In the genomic region with DNA sequence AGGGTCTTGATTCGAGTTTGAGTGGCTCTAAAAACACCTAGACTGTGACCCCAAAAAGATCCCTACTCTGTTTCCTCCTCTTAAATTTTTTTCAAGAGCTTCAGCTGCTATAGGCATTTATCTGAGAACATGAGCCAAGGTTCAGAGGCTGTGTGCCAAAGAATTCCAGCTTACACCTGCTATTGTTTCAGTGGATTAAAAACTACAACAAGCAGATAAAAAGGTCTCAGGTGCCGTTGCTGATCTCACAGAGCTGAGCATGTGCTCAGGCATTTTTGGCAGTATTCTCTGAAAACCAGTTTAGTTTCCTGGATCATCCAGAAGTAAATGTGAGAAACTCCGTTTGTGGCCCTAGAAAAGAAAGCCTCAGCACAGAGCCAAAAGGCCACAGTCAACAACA, we compare ENCODE assay signal across 18 cellular contexts.
A peak's percentile ranks its signal among the peaks of the same experiment; 100 is the strongest.
DNase-seq lines count a peak whose midpoint lies in the region; ATAC-seq, FAIRE-seq and TF ChIP-seq lines count a peak whose summit lies in the region.
"Had no signal": no experiment of that assay in that cellular context is flagged by ENCODE, and none has a peak within 500 bp of the region (broad histone marks: within the 10 kb centered on the region; RNA-seq: fewer than 3 reads in every experiment).

No MANE protein-coding gene starts in this region.

- TF ChIP-seq CTCF in endodermal cell (conservative IDR thresholded peaks at IDR 0.05), result no peak
- no peak for TF ChIP-seq CTCF in retinal pigment epithelial cell (conservative IDR thresholded peaks at IDR 0.05; ENCODE audit: low read depth, low read length)
- no peak for TF ChIP-seq CTCF in HepG2 (CRISPR knock-in tag; IDR thresholded peaks at IDR 0.05)

- H3K4me3 Mint-ChIP-seq in endodermal cell, result no peak overlapping the region
- H3K4me3 Mint-ChIP-seq: CD4-positive, alpha-beta T cell had no signal

- TF ChIP-seq RAD21 in Ishikawa (IDR thresholded peaks at IDR 0.05; ENCODE audit: low read depth) (no peak; the same call in 1 of the 2 replicates), HepG2 (CRISPR knock-in tag; IDR thresholded peaks at IDR 0.05) (no peak)

- H3K36me3 ChIP-seq in endodermal cell (ENCODE audit: control insufficient read depth, insufficient read depth, low read length), result no peaks in the 10 kb centered on the region
- H3K36me3 ChIP-seq in HepG2 (replicated peaks in 1 of 2; ENCODE audit: control insufficient read depth in 1 of 2, insufficient read depth in 2 of 2, low read length in 2 of 2), result no peaks in the 10 kb centered on the region

- peak; percentile 25; the same call in 1 of the 2 replicates for TF ChIP-seq EP300 in Ishikawa (IDR thresholded peaks at IDR 0.05; ENCODE audit: borderline replicate concordance)
- no peak for TF ChIP-seq EP300 in HepG2 (IDR thresholded peaks at IDR 0.05; ENCODE audit: low read depth in 2 of 2, low read length in 2 of 2)
- TF ChIP-seq EP300 in HepG2 (CRISPR knock-in tag; IDR thresholded peaks at IDR 0.05; ENCODE audit: borderline replicate concordance), result no peak

- H4K20me1 ChIP-seq in HepG2 (ENCODE audit: insufficient read depth, low read length), result no peaks in the 10 kb centered on the region

- H3K27me3 ChIP-seq in endodermal cell (ENCODE audit: control insufficient read depth, insufficient read depth, low read length, poor library complexity, severe bottlenecking), result no peaks in the 10 kb centered on the region
- no peaks in the 10 kb centered on the region for H3K27me3 ChIP-seq in HepG2 (ENCODE audit: control insufficient read depth in 1 of 2, insufficient read depth in 2 of 2, low read length in 2 of 2)

- H3K79me2 ChIP-seq in HepG2 (ENCODE audit: insufficient read depth, low read length), result no peaks in the 10 kb centered on the region

- no peak overlapping the region for H3K9ac ChIP-seq in endodermal cell (ENCODE audit: extremely low read depth, low read length, poor library complexity, severe bottlenecking)
- no peak overlapping the region for H3K9ac ChIP-seq in HepG2 (ENCODE audit: insufficient read depth, low read depth, low read length)
- H3K9ac ChIP-seq: KMS-11 had no signal

- no peak for ATAC-seq in HepG2
- ATAC-seq: A549 had no signal

- H3K27ac Mint-ChIP-seq in endodermal cell, result peak overlapping the region; percentile 66
- H3K27ac Mint-ChIP-seq: CD4-positive, alpha-beta T cell had no signal

- H3K4me1 Mint-ChIP-seq in endodermal cell, result peaks cover 11% of the 10 kb centered on the region

- FAIRE-seq in HepG2 (lab: Jason Lieb, UNC), result no peak
- FAIRE-seq: A549, RCC 7860 had no signal

- POLR2A ChIA-PET in HepG2 (lab: Yijun Ruan, JAX) (no interaction called here), HEK293T (lab: Yijun Ruan, JAX) (no interaction called here)

- in situ Hi-C loops in HepG2 (cut with HindIII; ENCODE audit: extremely low pct_ligation_motif_present, low pct_unique_long_range_greater_than_20kb), result no loop called here

- no peaks in the 10 kb centered on the region for H3K27me3 Mint-ChIP-seq in endodermal cell (ENCODE audit: insufficient read depth)
- H3K27me3 Mint-ChIP-seq: CD4-positive, alpha-beta T cell had no signal

- H3K4me2 ChIP-seq in HepG2 (ENCODE audit: low read depth, low read length), result no peak overlapping the region
- H3K4me2 ChIP-seq: A549, KMS-11 had no signal

- CTCF ChIA-PET in HepG2 (lab: Yijun Ruan, JAX; ENCODE audit: low intra/inter-chr PET ratio, low total read pairs) (no interaction called here), HEK293T (lab: Yijun Ruan, JAX) (no interaction called here)

- no peaks in the 10 kb centered on the region for H3K9me3 Mint-ChIP-seq in endodermal cell
- H3K9me3 Mint-ChIP-seq: CD4-positive, alpha-beta T cell had no signal

- peak; percentile 25 for DNase-seq in D341Med (ENCODE audit: low spot score)
- no peak for DNase-seq in endodermal cell
- DNase-seq in retinal pigment epithelial cell (ENCODE audit: low read depth), result peak; percentile 17
- DNase-seq in HepG2 (ENCODE audit: low spot score), result no peak
- no peak for DNase-seq in T-helper 1 cell
- no peak for DNase-seq in HEK293T (ENCODE audit: extremely low spot score)
- DNase-seq: Caco-2; CD4-positive, alpha-beta T cell; DMS153; EL; MV-4-11; NCI-H1436; NCI-H1930; Right ventricle myocardium superior had no signal

- no TSS peak for BruUV-seq in HepG2 (replicated peaks; lab: Mats Ljungman, UMichigan)

- no peak overlapping the region for H2AFZ ChIP-seq in HepG2 (ENCODE audit: low read length)

- 64 to 73% methylated on average over 3 of the region's 3 CpGs for WGBS in endodermal cell (ENCODE audit: insufficient coverage in 1 of 2, insufficient read length in 1 of 2), 2 experiments
- WGBS in HepG2 (ENCODE audit: low lambda C conversion rate), result 51% methylated on average over 3 of the region's 3 CpGs

- H3K27ac ChIP-seq in endodermal cell (ENCODE audit: low read depth, low read length) (no peak overlapping the region), HepG2 (ENCODE audit: extremely low read length, insufficient read depth, low read length) (no peak overlapping the region)
- H3K27ac ChIP-seq: A549, KMS-11 had no signal

- H3K9me3 ChIP-seq in endodermal cell (ENCODE audit: control insufficient read depth, low read length) (no peaks in the 10 kb centered on the region), HepG2 (ENCODE audit: low read length) (no peaks in the 10 kb centered on the region)
- H3K9me3 ChIP-seq: A549, Caco-2 had no signal

- H3K4me1 ChIP-seq in endodermal cell (ENCODE audit: control insufficient read depth, insufficient read depth, low read length) (peaks cover 9% of the 10 kb centered on the region), HepG2 (ENCODE audit: insufficient read depth, low read length) (peaks cover 18% of the 10 kb centered on the region)
- H3K4me1 ChIP-seq: A549, Caco-2 had no signal

- intact Hi-C loops in HepG2 (cut with micrococcal nuclease; ENCODE audit: unreplicated experiment), result no loop called here

- no peaks in the 10 kb centered on the region for H3K36me3 Mint-ChIP-seq in endodermal cell (ENCODE audit: low read depth)

- H3K4me3 ChIP-seq in endodermal cell (ENCODE audit: low read length), result peak overlapping the region; percentile 31
- no peak overlapping the region for H3K4me3 ChIP-seq in retinal pigment epithelial cell (ENCODE audit: low read length)
- no peak overlapping the region for H3K4me3 ChIP-seq in HepG2 (replicated peaks in 1 of 3; ENCODE audit: insufficient read depth in 1 of 3, low read depth in 2 of 3, low read length in 3 of 3)
- H3K4me3 ChIP-seq: A549 had no signal

- no peak for TF ChIP-seq POLR2A in HepG2 (IDR thresholded peaks at IDR 0.05; ENCODE audit: insufficient read depth in 1 of 2, low read depth in 2 of 2, low read length in 2 of 2)

TF ChIP-seq in Ishikawa, 13 proteins besides CTCF, POLR2A, EP300 and RAD21 (continues in another document):
- TF ChIP-seq TEAD4 (IDR thresholded peaks at IDR 0.05) (peak; percentile 87), TCF12 (IDR thresholded peaks at IDR 0.05; ENCODE audit: low read depth) (peak; percentile 63), NFIC (IDR thresholded peaks at IDR 0.05) (peak; percentile 85)

TF ChIP-seq in HepG2, 621 proteins besides CTCF, POLR2A, EP300 and RAD21 (continues in another document):
- TF ChIP-seq ZNF510 (CRISPR knock-in tag; IDR thresholded peaks at IDR 0.05; ENCODE audit: low read depth), result no peak
- TF ChIP-seq, protein P1, sequence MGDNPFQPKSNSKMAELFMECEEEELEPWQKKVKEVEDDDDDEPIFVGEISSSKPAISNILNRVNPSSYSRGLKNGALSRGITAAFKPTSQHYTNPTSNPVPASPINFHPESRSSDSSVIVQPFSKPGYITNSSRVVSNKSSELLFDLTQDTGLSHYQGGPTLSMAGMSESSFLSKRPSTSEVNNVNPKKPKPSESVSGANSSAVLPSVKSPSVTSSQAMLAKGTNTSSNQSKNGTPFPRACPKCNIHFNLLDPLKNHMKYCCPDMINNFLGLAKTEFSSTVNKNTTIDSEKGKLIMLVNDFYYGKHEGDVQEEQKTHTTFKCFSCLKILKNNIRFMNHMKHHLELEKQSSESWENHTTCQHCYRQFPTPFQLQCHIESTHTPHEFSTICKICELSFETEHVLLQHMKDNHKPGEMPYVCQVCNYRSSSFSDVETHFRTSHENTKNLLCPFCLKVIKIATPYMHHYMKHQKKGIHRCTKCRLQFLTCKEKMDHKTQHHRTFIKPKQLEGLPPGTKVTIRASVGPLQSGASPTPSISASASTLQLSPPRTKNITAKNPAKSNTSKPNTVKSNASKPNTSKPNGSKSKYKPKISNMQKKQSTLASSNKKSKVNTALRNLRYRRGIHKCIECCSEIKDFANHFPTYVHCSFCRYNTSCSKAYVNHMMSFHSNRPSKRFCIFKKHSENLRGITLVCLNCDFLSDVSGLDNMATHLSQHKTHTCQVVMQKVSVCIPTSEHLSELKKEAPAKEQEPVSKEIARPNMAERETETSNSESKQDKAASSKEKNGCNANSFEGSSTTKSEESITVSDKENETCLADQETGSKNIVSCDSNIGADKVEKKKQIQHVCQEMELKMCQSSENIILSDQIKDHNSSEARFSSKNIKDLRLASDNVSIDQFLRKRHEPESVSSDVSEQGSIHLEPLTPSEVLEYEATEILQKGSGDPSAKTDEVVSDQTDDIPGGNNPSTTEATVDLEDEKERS (CRISPR knock-in tag; IDR thresholded peaks at IDR 0.05), result no peak
- no peak for TF ChIP-seq PHF21A (CRISPR knock-in tag; IDR thresholded peaks at IDR 0.05)

TF ChIP-seq in HEK293T, 16 proteins besides CTCF, POLR2A, EP300 and RAD21 (continues in another document):
- TF ChIP-seq NFRKB (IDR thresholded peaks at IDR 0.05) (no peak), HDGF (IDR thresholded peaks at IDR 0.05; ENCODE audit: borderline replicate concordance) (no peak), FOXK2 (IDR thresholded peaks at IDR 0.05) (no peak), SUZ12 (IDR thresholded peaks at IDR 0.05) (no peak), TARDBP (IDR thresholded peaks at IDR 0.05) (no peak), SP1 (IDR thresholded peaks at IDR 0.05) (no peak), FOXM1 (IDR thresholded peaks at IDR 0.05; ENCODE audit: borderline replicate concordance) (no peak), FOXA1 (IDR thresholded peaks at IDR 0.05) (no peak), CTBP1 (IDR thresholded peaks at IDR 0.05; ENCODE audit: borderline replicate concordance) (no peak), ELF4 (IDR thresholded peaks at IDR 0.05) (no peak), L3MBTL2 (conservative IDR thresholded peaks at IDR 0.05) (no peak), ZNF384 (IDR thresholded peaks at IDR 0.05) (no peak), LEF1 (IDR thresholded peaks at IDR 0.05; ENCODE audit: borderline replicate concordance) (no peak), BHLHE40 (IDR thresholded peaks at IDR 0.05; ENCODE audit: borderline replicate concordance) (no peak)
- TF ChIP-seq, protein P2, sequence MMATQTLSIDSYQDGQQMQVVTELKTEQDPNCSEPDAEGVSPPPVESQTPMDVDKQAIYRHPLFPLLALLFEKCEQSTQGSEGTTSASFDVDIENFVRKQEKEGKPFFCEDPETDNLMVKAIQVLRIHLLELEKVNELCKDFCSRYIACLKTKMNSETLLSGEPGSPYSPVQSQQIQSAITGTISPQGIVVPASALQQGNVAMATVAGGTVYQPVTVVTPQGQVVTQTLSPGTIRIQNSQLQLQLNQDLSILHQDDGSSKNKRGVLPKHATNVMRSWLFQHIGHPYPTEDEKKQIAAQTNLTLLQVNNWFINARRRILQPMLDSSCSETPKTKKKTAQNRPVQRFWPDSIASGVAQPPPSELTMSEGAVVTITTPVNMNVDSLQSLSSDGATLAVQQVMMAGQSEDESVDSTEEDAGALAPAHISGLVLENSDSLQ (IDR thresholded peaks at IDR 0.05), result no peak

Comparison
In these comparisons a context has a peak if more than half of its experiments do, and no peak if none do; other contexts are left out.
1. DNase-seq: peak in D341Med (single experiment) and retinal pigment epithelial cell (single experiment); none in endodermal cell (single experiment), HepG2 (single experiment), T-helper 1 cell (0 of 5) and HEK293T (single experiment).